In the genomic region with DNA sequence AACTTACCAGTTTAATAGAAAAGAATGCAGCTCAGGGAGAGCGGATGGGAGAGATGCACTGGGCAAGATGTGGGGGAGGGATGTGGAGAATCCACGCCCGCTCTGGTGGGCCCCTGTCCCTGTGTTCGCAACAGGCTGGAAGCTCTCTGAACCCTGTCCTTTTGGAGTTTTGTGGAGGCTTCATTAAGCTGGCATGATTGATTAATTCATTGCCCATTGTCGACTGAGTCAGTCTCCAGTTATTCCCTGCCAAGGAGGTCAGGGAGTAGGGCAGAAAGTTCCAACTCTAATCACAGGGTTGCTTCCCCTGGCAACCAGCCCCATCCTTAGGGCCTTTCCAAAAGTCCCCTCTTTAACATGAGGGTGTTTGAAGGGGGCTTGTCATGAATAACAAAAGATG, we compare ENCODE assay signal across 25 cellular contexts.
"Had no signal": no experiment of that assay in that cellular context is flagged by ENCODE, and none has a peak within 500 bp of the region (broad histone marks: within the 10 kb centered on the region; RNA-seq: fewer than 3 reads in every experiment).

No MANE protein-coding gene starts in this region.

- H3K4me2 ChIP-seq: smooth muscle cell had no signal

- DNase-seq: activated CD4-positive, alpha-beta T cell treated with anti-CD3 and anti-CD28 coated beads, Interleukin-2, amount 50 U/mL, for 1 hour; activated CD8-positive, alpha-beta memory T cell treated with anti-CD3 and anti-CD28 coated beads, Interleukin-2, amount 50 U/mL, for 4 hours; activated effector memory CD4-positive, alpha-beta T cell treated with Interleukin-2 at 50 U/mL for 16 hours; activated T-cell treated with anti-CD3 and anti-CD28 coated beads, Interleukin-2, amount 50 U/mL, for 48 hours; cerebellar nuclear complex; effector memory CD4-positive, alpha-beta T cell; foreskin fibroblast; glutamatergic neuron; hippocampal formation; left lung; naive B cell; ovary; psoas muscle; right lobe of liver; stimulated activated CD4-positive, alpha-beta T cell treated with anti-CD3 and anti-CD28 coated beads, Interleukin-4, amount 100 ng/mL, for 1 hour; T1000; upper lobe of right lung had no signal

- H3K27me3 ChIP-seq: breast epithelium, left lung, ovary, right lobe of liver, upper lobe of right lung had no signal

- ATAC-seq: activated CD4-positive, CD25-positive, alpha-beta regulatory T cell treated with anti-CD3 and anti-CD28 coated beads, Interleukin-2, amount 50 U/mL, for 24 hours; left lung; psoas muscle; upper lobe of right lung had no signal

- H3K4me3 ChIP-seq: breast epithelium, left lung, ovary, psoas muscle, right lobe of liver, smooth muscle cell, thoracic aorta, upper lobe of right lung had no signal

- H3K27ac ChIP-seq: breast epithelium, epithelial cell of prostate, left lung, ovary, psoas muscle, right lobe of liver, thoracic aorta, upper lobe of right lung had no signal

- H3K4me1 Mint-ChIP-seq: activated naive CD4-positive, alpha-beta T cell treated with anti-CD3 and anti-CD28 coated beads, Interleukin-2, amount 50 U/mL, for 24 hours; naive B cell had no signal

- H3K9me3 Mint-ChIP-seq: activated naive CD4-positive, alpha-beta T cell treated with anti-CD3 and anti-CD28 coated beads, Interleukin-2, amount 50 U/mL, for 24 hours had no signal

- FAIRE-seq: astrocyte, islet of Langerhans had no signal

- H3K36me3 Mint-ChIP-seq: activated naive CD4-positive, alpha-beta T cell treated with anti-CD3 and anti-CD28 coated beads, Interleukin-2, amount 50 U/mL, for 24 hours; naive B cell had no signal

- H3K4me3 Mint-ChIP-seq: activated naive CD4-positive, alpha-beta T cell treated with anti-CD3 and anti-CD28 coated beads, Interleukin-2, amount 50 U/mL, for 24 hours had no signal

- H3K27ac Mint-ChIP-seq: activated naive CD4-positive, alpha-beta T cell treated with anti-CD3 and anti-CD28 coated beads, Interleukin-2, amount 50 U/mL, for 24 hours; naive B cell had no signal

- H3K9me3 ChIP-seq: ovary, upper lobe of right lung had no signal

- H3K36me3 ChIP-seq: breast epithelium, left lung, ovary, right lobe of liver, thoracic aorta, upper lobe of right lung had no signal

- H3K4me1 ChIP-seq: breast epithelium, left lung had no signal
